ENCODE assay signal across 9 cellular contexts in the genomic region with DNA sequence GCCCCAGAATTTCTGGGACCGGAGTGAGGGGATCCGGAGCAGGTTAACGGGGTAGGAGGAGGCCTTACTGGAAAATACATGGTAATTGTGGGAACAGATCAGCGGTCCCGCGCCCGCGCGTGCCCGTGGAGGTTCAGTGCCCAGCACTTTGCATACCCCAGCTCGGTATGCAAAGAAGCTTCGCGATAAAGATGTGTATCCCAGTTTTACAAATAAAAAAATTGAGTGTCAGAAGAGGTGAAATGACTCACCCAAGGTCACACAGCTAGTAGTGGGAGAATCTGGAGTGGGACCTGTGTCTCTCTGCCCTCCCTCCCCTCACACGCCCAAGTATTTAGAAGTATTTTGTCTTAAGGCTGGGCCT. TPM values are rescaled to one million over a fixed set of nuclear protein-coding genes. Genes with fewer than 3 reads are reported as not detected.
A peak's percentile ranks its signal among the peaks of the same experiment; 100 is the strongest.
DNase-seq lines count a peak whose midpoint lies in the region; ATAC-seq, FAIRE-seq and TF ChIP-seq lines count a peak whose summit lies in the region.
"Had no signal": no experiment of that assay in that cellular context is flagged by ENCODE, and none has a peak within 500 bp of the region (broad histone marks: within the 10 kb centered on the region; RNA-seq: fewer than 3 reads in every experiment).

No MANE protein-coding gene starts in this region.

- H3K4me3 Mint-ChIP-seq in activated CD8-positive, alpha-beta T cell treated with anti-CD3 and anti-CD28 coated beads, Interleukin-2, amount 10 ng/mL, durations not matched to agents 7 days and 5 days, result peak overlapping the region; percentile 62
- no peak overlapping the region for H3K4me3 Mint-ChIP-seq in activated CD8-positive, alpha-beta T cell treated with anti-CD3 and anti-CD28 coated beads for 36 hours
- peak overlapping the region; percentile 82 for H3K4me3 Mint-ChIP-seq in astrocyte (ENCODE audit: unreplicated experiment)

- H3K27me3 Mint-ChIP-seq in activated CD8-positive, alpha-beta T cell treated with anti-CD3 and anti-CD28 coated beads, Interleukin-2, amount 10 ng/mL, durations not matched to agents 7 days and 5 days (ENCODE audit: low read depth), result peaks cover 40% of the 10 kb centered on the region
- peaks cover 35% of the 10 kb centered on the region for H3K27me3 Mint-ChIP-seq in activated CD8-positive, alpha-beta T cell treated with anti-CD3 and anti-CD28 coated beads for 36 hours
- H3K27me3 Mint-ChIP-seq in astrocyte (ENCODE audit: low read depth, unreplicated experiment), result peaks cover 49% of the 10 kb centered on the region

- H3K27me3 ChIP-seq in astrocyte (ENCODE audit: insufficient read depth, low read length), result peaks cover 5% of the 10 kb centered on the region
- peaks cover 17% of the 10 kb centered on the region for H3K27me3 ChIP-seq in lower lobe of right lung (ENCODE audit: low read depth)
- no peaks in the 10 kb centered on the region for H3K27me3 ChIP-seq in thyroid gland

- no peak overlapping the region for H3K27ac Mint-ChIP-seq in activated CD8-positive, alpha-beta T cell treated with anti-CD3 and anti-CD28 coated beads, Interleukin-2, amount 10 ng/mL, durations not matched to agents 7 days and 5 days
- H3K27ac Mint-ChIP-seq in activated CD8-positive, alpha-beta T cell treated with anti-CD3 and anti-CD28 coated beads for 36 hours, result no peak overlapping the region
- no peak overlapping the region for H3K27ac Mint-ChIP-seq in astrocyte (ENCODE audit: unreplicated experiment)

- WGBS in thyroid gland, 2 donors, result 32 to 40% methylated on average over 13 to 14 of the region's 14 CpGs

- no peaks in the 10 kb centered on the region for H3K79me2 ChIP-seq in astrocyte (ENCODE audit: insufficient read depth, low read length)

- no peaks in the 10 kb centered on the region for H3K36me3 Mint-ChIP-seq in activated CD8-positive, alpha-beta T cell treated with anti-CD3 and anti-CD28 coated beads, Interleukin-2, amount 10 ng/mL, durations not matched to agents 7 days and 5 days (ENCODE audit: low read depth)
- no peaks in the 10 kb centered on the region for H3K36me3 Mint-ChIP-seq in activated CD8-positive, alpha-beta T cell treated with anti-CD3 and anti-CD28 coated beads for 36 hours (ENCODE audit: low read depth)
- no peaks in the 10 kb centered on the region for H3K36me3 Mint-ChIP-seq in astrocyte (ENCODE audit: low read depth, unreplicated experiment)

- CTCF ChIA-PET in activated CD8-positive, alpha-beta T cell treated with anti-CD3 and anti-CD28 coated beads, Interleukin-2, amount 10 ng/mL, durations not matched to agents 7 days and 5 days (lab: Charles Lee), result no interaction called here
- CTCF ChIA-PET in activated CD8-positive, alpha-beta T cell treated with anti-CD3 and anti-CD28 coated beads for 36 hours (lab: Charles Lee), result no interaction called here

- no peak for ATAC-seq in activated CD8-positive, alpha-beta T cell treated with anti-CD3 and anti-CD28 coated beads, Interleukin-2, amount 10 ng/mL, durations not matched to agents 7 days and 5 days
- no peak for ATAC-seq in activated CD8-positive, alpha-beta T cell treated with anti-CD3 and anti-CD28 coated beads for 36 hours
- ATAC-seq in lower lobe of right lung (no peak), GM18909 (IDR thresholded peaks at IDR 0.05; ENCODE audit: poor library complexity, unreplicated experiment) (no peak)

- POLR2A ChIA-PET in activated CD8-positive, alpha-beta T cell treated with anti-CD3 and anti-CD28 coated beads, Interleukin-2, amount 10 ng/mL, durations not matched to agents 7 days and 5 days (lab: Charles Lee), result no interaction called here
- POLR2A ChIA-PET in activated CD8-positive, alpha-beta T cell treated with anti-CD3 and anti-CD28 coated beads for 36 hours (lab: Charles Lee), result no interaction called here

- H3K9me3 ChIP-seq in astrocyte (ENCODE audit: insufficient read depth, low read depth, low read length) (no peaks in the 10 kb centered on the region), lower lobe of right lung (no peaks in the 10 kb centered on the region), thyroid gland (no peaks in the 10 kb centered on the region)

- H3K27ac ChIP-seq in astrocyte (ENCODE audit: low read depth, low read length) (no peak overlapping the region), lower lobe of right lung (peak overlapping the region; percentile 89), thyroid gland (peak overlapping the region; percentile 70 to 87 (median 84))

- peaks cover 8% of the 10 kb centered on the region for H3K4me1 Mint-ChIP-seq in activated CD8-positive, alpha-beta T cell treated with anti-CD3 and anti-CD28 coated beads, Interleukin-2, amount 10 ng/mL, durations not matched to agents 7 days and 5 days (ENCODE audit: low read depth)
- H3K4me1 Mint-ChIP-seq in activated CD8-positive, alpha-beta T cell treated with anti-CD3 and anti-CD28 coated beads for 36 hours (ENCODE audit: low read depth), result no peaks in the 10 kb centered on the region
- peaks cover 10% of the 10 kb centered on the region for H3K4me1 Mint-ChIP-seq in astrocyte (ENCODE audit: low read depth, unreplicated experiment)

- TF ChIP-seq CTCF in activated CD8-positive, alpha-beta T cell treated with anti-CD3 and anti-CD28 coated beads for 36 hours (IDR thresholded peaks at IDR 0.05), result no peak
- no peak for TF ChIP-seq CTCF in astrocyte (IDR thresholded peaks at IDR 0.05; ENCODE audit: insufficient read depth, low read depth, low read length)
- TF ChIP-seq CTCF in lower lobe of right lung (IDR thresholded peaks at IDR 0.05), result no peak
- no peak for TF ChIP-seq CTCF in thyroid gland (IDR thresholded peaks at IDR 0.05)
- no peak for TF ChIP-seq CTCF in GM20000 (IDR thresholded peaks at IDR 0.05; ENCODE audit: extremely low read depth, missing control alignments)

- H3K4me3 ChIP-seq in astrocyte (ENCODE audit: insufficient read depth, low read depth, low read length) (peak overlapping the region; percentile 63), lower lobe of right lung (peak overlapping the region; percentile 85), thyroid gland (replicated peaks in 1 of 3) (peak overlapping the region in 2 of 3 donors; percentile 49 to 55)

- peak overlapping the region; percentile 59 for H3K9ac ChIP-seq in astrocyte (ENCODE audit: low read length)

- H3K4me1 ChIP-seq in astrocyte (ENCODE audit: insufficient read depth, low read length) (peaks cover 6% of the 10 kb centered on the region), lower lobe of right lung (peaks cover 48% of the 10 kb centered on the region), thyroid gland (peaks cover 3 to 14% of the 10 kb centered on the region in 2 donors)

- H4K20me1 ChIP-seq in astrocyte (ENCODE audit: insufficient read depth, low read length), result no peaks in the 10 kb centered on the region

- TF ChIP-seq POLR2A in thyroid gland (IDR thresholded peaks at IDR 0.05), result no peak

- intact Hi-C loops in activated CD8-positive, alpha-beta T cell treated with anti-CD3 and anti-CD28 coated beads for 36 hours (cut with micrococcal nuclease), result no loop called here
- intact Hi-C loops in lower lobe of right lung (cut with DNase I) (no loop called here), thyroid gland (cut with DNase I) (no loop called here)

- H3K36me3 ChIP-seq in astrocyte (ENCODE audit: insufficient read depth, low read length) (no peaks in the 10 kb centered on the region), lower lobe of right lung (peaks cover 9% of the 10 kb centered on the region), thyroid gland (no peaks in the 10 kb centered on the region)

- H2AFZ ChIP-seq in astrocyte (ENCODE audit: low read depth, low read length), result peak overlapping the region; percentile 82

- H3K4me2 ChIP-seq in astrocyte (ENCODE audit: low read length), result peak overlapping the region; percentile 89

- DNase-seq in activated CD8-positive, alpha-beta T cell treated with anti-CD3 and anti-CD28 coated beads, Interleukin-2, amount 10 ng/mL, durations not matched to agents 7 days and 5 days, result no peak
- DNase-seq in activated CD8-positive, alpha-beta T cell treated with anti-CD3 and anti-CD28 coated beads for 36 hours, result no peak
- DNase-seq in astrocyte (ENCODE audit: low read depth) (no peak), lower lobe of right lung (no peak), thyroid gland (no peak), GM20000 (ENCODE audit: low spot score) (no peak), HPDE6-E6E7 (ENCODE audit: extremely low spot score) (no peak)
- DNase-seq: stimulated activated CD4-positive, alpha-beta T cell treated with anti-CD3 and anti-CD28 coated beads, Interleukin-4, amount 100 ng/mL, for 1 hour had no signal

- FAIRE-seq in astrocyte (lab: Jason Lieb, UNC), result no peak

- no peaks in the 10 kb centered on the region for H3K9me3 Mint-ChIP-seq in activated CD8-positive, alpha-beta T cell treated with anti-CD3 and anti-CD28 coated beads, Interleukin-2, amount 10 ng/mL, durations not matched to agents 7 days and 5 days (ENCODE audit: insufficient read depth)
- no peaks in the 10 kb centered on the region for H3K9me3 Mint-ChIP-seq in activated CD8-positive, alpha-beta T cell treated with anti-CD3 and anti-CD28 coated beads for 36 hours
- H3K9me3 Mint-ChIP-seq in astrocyte (ENCODE audit: unreplicated experiment), result no peaks in the 10 kb centered on the region

RNA-seq across cellular contexts. Expression of a gene that starts 1.0 kb away (rescaled TPM):
- 1 to 10 TPM; 3.9 to 4.2 TPM for total RNA-seq in activated CD8-positive, alpha-beta T cell treated with anti-CD3 and anti-CD28 coated beads, Interleukin-2, amount 10 ng/mL, durations not matched to agents 7 days and 5 days
- total RNA-seq in activated CD8-positive, alpha-beta T cell treated with anti-CD3 and anti-CD28 coated beads for 36 hours, result under 1 TPM; 0.18 to 0.22 TPM
- total RNA-seq in astrocyte, result 7.5 and 9.8 TPM in 2 replicates
- 24.8 TPM for total RNA-seq in lower lobe of right lung
- 10 to 100 TPM in 2 of 4 donors, 1 to 10 TPM in 2; 8.2 to 29.9 (median 10.9) TPM for total RNA-seq in thyroid gland
